Comparison of ENCODE assay signal across 14 cellular contexts in genomic region chr2:207282916-207283315, GRCh38.
A peak's percentile ranks its signal among the peaks of the same experiment; 100 is the strongest.
DNase-seq lines count a peak whose midpoint lies in the region; ATAC-seq, FAIRE-seq and TF ChIP-seq lines count a peak whose summit lies in the region.
"Had no signal": no experiment of that assay in that cellular context is flagged by ENCODE, and none has a peak within 500 bp of the region (broad histone marks: within the 10 kb centered on the region; RNA-seq: fewer than 3 reads in every experiment).

No MANE protein-coding gene starts in this region.

- H3K9me3 ChIP-seq in GM12878 (replicated peaks; ENCODE audit: control insufficient read depth, insufficient read depth, low read length): no peaks in the 10 kb centered on the region; the same call in 2 of the 3 replicates
- H3K9me3 ChIP-seq: MG63, transverse colon had no signal

- SMC1A ChIA-PET in GM12878 (lab: Charles Lee; ENCODE audit: uncharacterized antibody, unreplicated experiment): interaction anchor here (0.6 to 5.6 kb wide), 22 partner anchors 10 to 265 kb away, joined by 3 to 80 read pairs (median 4); no protein-coding TSS in a partner anchor

- POLR2A ChIA-PET in activated CD4-positive, alpha-beta T cell treated with anti-CD3 and anti-CD28 coated beads, Interleukin-2, amount 10 ng/mL, durations not matched to agents 7 days and 5 days (lab: Charles Lee): interaction anchor here (0.6 to 0.9 kb wide), 2 partner anchors 16 to 55 kb away, joined by 3 to 4 read pairs; no protein-coding TSS in a partner anchor
- POLR2A ChIA-PET in GM12878 (lab: Charles Lee): interaction anchor here (1.0 to 1.4 kb wide), 7 partner anchors 25 to 219 kb away, joined by 3 to 4 read pairs (median 3); no protein-coding TSS in a partner anchor

- H3K36me3 ChIP-seq in GM12878 (ENCODE audit: control insufficient read depth in 2 of 2, insufficient read depth in 2 of 2, low read length in 1 of 2): no peaks in the 10 kb centered on the region
- H3K36me3 ChIP-seq: cardiac muscle cell, MG63, transverse colon had no signal

- peak overlapping the region; percentile 46 for H3K4me3 Mint-ChIP-seq in activated CD4-positive, alpha-beta T cell treated with anti-CD3 and anti-CD28 coated beads, Interleukin-2, amount 10 ng/mL, durations not matched to agents 7 days and 5 days

- intact Hi-C loops in GM12878 (cut with micrococcal nuclease; ENCODE audit: unreplicated experiment): no loop called here

- peak overlapping the region; percentile 89 for H3K27ac Mint-ChIP-seq in activated CD4-positive, alpha-beta T cell treated with anti-CD3 and anti-CD28 coated beads, Interleukin-2, amount 10 ng/mL, durations not matched to agents 7 days and 5 days

- no peaks in the 10 kb centered on the region for H3K27me3 ChIP-seq in GM12878 (replicated peaks in 1 of 2; ENCODE audit: control insufficient read depth in 2 of 2, insufficient read depth in 2 of 2, low read length in 1 of 2)
- H3K27me3 ChIP-seq: cardiac muscle cell, MG63, transverse colon had no signal

- RAD21 ChIA-PET in GM12878 (lab: Charles Lee; ENCODE audit: unreplicated experiment): interaction anchor here (0.7 to 4.3 kb wide), 14 partner anchors 10 to 482 kb away, joined by 3 to 28 read pairs (median 4); partner anchors contain the start of gene KLF7

- H2AFZ ChIP-seq in GM12878 (ENCODE audit: control insufficient read depth, low read depth, low read length): peak overlapping the region; percentile 87

- TF ChIP-seq EP300 in GM12878 (IDR thresholded peaks at IDR 0.05; ENCODE audit: borderline replicate concordance in 1 of 2, control insufficient read depth in 1 of 2, low read depth in 2 of 2, low read length in 2 of 2): no peak

- peaks cover 8% of the 10 kb centered on the region for H3K9me3 Mint-ChIP-seq in activated CD4-positive, alpha-beta T cell treated with anti-CD3 and anti-CD28 coated beads, Interleukin-2, amount 10 ng/mL, durations not matched to agents 7 days and 5 days

- peaks cover 2% of the 10 kb centered on the region for H3K36me3 Mint-ChIP-seq in activated CD4-positive, alpha-beta T cell treated with anti-CD3 and anti-CD28 coated beads, Interleukin-2, amount 10 ng/mL, durations not matched to agents 7 days and 5 days (ENCODE audit: low read depth)

- ATAC-seq in HG03442 (IDR thresholded peaks at IDR 0.05; ENCODE audit: unreplicated experiment) (peak; percentile 24), GM12878 (peak; percentile 33; the same call in 2 of the 3 replicates), GM21737 (IDR thresholded peaks at IDR 0.05; ENCODE audit: unreplicated experiment) (no peak)

- no TSS peak for BruUV-seq in GM12878 (replicated peaks; lab: Mats Ljungman, UMichigan)

- in situ Hi-C loops in GM12878 (cut with MboI): no loop called here

- H3K79me2 ChIP-seq in GM12878 (ENCODE audit: control insufficient read depth, insufficient read depth, low read length): no peaks in the 10 kb centered on the region

- H3K4me1 ChIP-seq in GM12878 (ENCODE audit: control insufficient read depth, insufficient read depth, low read length): peaks cover 27% of the 10 kb centered on the region

- no peaks in the 10 kb centered on the region for H4K20me1 ChIP-seq in GM12878 (ENCODE audit: control insufficient read depth, insufficient read depth)

- H3K9ac ChIP-seq in GM12878 (ENCODE audit: control insufficient read depth, insufficient read depth, low read length): no peak overlapping the region

- H3K27me3 Mint-ChIP-seq in activated CD4-positive, alpha-beta T cell treated with anti-CD3 and anti-CD28 coated beads, Interleukin-2, amount 10 ng/mL, durations not matched to agents 7 days and 5 days: no peaks in the 10 kb centered on the region

- no peak for DNase-seq in activated CD4-positive, alpha-beta T cell treated with anti-CD3 and anti-CD28 coated beads, Interleukin-2, amount 10 ng/mL, durations not matched to agents 7 days and 5 days
- DNase-seq in activated CD4-positive, alpha-beta T cell treated with anti-CD3 and anti-CD28 coated beads, Interleukin-2, amount 50 U/mL, for 48 hours: no peak
- DNase-seq in GM12878 (ENCODE audit: low read depth, low spot score): no peak
- DNase-seq in putamen (ENCODE audit: low spot score): peak; percentile 12
- no peak for DNase-seq in activated CD4-positive, CD25-positive, alpha-beta regulatory T cell (lab: John Stamatoyannopoulos, UW)
- DNase-seq in NCI-H1105 (lab: John Stamatoyannopoulos, UW): no peak
- DNase-seq: DND-41, MG63, NCI-H526 treated with DMSO at 0.1 percent for 48 hours, transverse colon had no signal

- H3K4me3 ChIP-seq in GM12878: no peak overlapping the region
- H3K4me3 ChIP-seq: cardiac muscle cell, MG63, transverse colon had no signal

- peaks cover 33% of the 10 kb centered on the region for H3K4me1 Mint-ChIP-seq in activated CD4-positive, alpha-beta T cell treated with anti-CD3 and anti-CD28 coated beads, Interleukin-2, amount 10 ng/mL, durations not matched to agents 7 days and 5 days

- no peak for TF ChIP-seq CTCF in GM12878 (IDR thresholded peaks at IDR 0.05 in 2 of 3, conservative IDR thresholded peaks at IDR 0.05 in 1 of 3; ENCODE audit: control insufficient read depth in 2 of 3, extremely low read depth in 1 of 3, insufficient read depth in 1 of 3, low read depth in 3 of 3, low read length in 3 of 3)

- peak overlapping the region; percentile 80 for H3K4me2 ChIP-seq in GM12878 (ENCODE audit: control insufficient read depth, insufficient read depth)

- TF ChIP-seq RAD21 in GM12878 (IDR thresholded peaks at IDR 0.05; ENCODE audit: insufficient read depth, low read depth, low read length): no peak

- peak overlapping the region; percentile 36; the same call in 1 of the 2 replicates for H3K27ac ChIP-seq in GM12878 (ENCODE audit: control insufficient read depth, insufficient read depth)
- H3K27ac ChIP-seq: cardiac muscle cell, transverse colon had no signal

- TF ChIP-seq POLR2A in GM12878 (IDR thresholded peaks at IDR 0.05; ENCODE audit: low read depth, low read length): no peak

- CTCF ChIA-PET in activated CD4-positive, alpha-beta T cell treated with anti-CD3 and anti-CD28 coated beads, Interleukin-2, amount 10 ng/mL, durations not matched to agents 7 days and 5 days (lab: Charles Lee): interaction anchor here (1.0 to 2.4 kb wide), 7 partner anchors 11 to 40 kb away, joined by 3 to 12 read pairs (median 5); no protein-coding TSS in a partner anchor
- CTCF ChIA-PET in GM12878 (lab: Yijun Ruan, JAX): interaction anchor here (0.5 to 1.7 kb wide), 9 partner anchors 10 to 190 kb away, joined by 3 to 6 read pairs (median 3); no protein-coding TSS in a partner anchor

- FAIRE-seq in GM12878 (lab: Jason Lieb, UNC): no peak
- FAIRE-seq: H1 had no signal

TF ChIP-seq in GM12878, 131 proteins besides CTCF, POLR2A, EP300 and RAD21:
- TF ChIP-seq SRF (IDR thresholded peaks at IDR 0.05; ENCODE audit: low read depth in 2 of 2, low read length in 2 of 2) (no peak), PKNOX1 (IDR thresholded peaks at IDR 0.05) (no peak), TCF7 (IDR thresholded peaks at IDR 0.05; ENCODE audit: borderline replicate concordance) (no peak), HDAC2 (IDR thresholded peaks at IDR 0.05) (no peak), RELA (IDR thresholded peaks at IDR 0.05; ENCODE audit: borderline replicate concordance, partially characterized antibody) (no peak), HDAC6 (IDR thresholded peaks at IDR 0.05; ENCODE audit: unreplicated experiment) (no peak), TCF12 (IDR thresholded peaks at IDR 0.05; ENCODE audit: low read depth, low read length) (no peak), SIN3A (IDR thresholded peaks at IDR 0.05; ENCODE audit: low read depth, low read length) (no peak), ZBTB33 (IDR thresholded peaks at IDR 0.05) (no peak)
